Comparison of ENCODE assay signal across 11 cellular contexts in genomic region chr12:66196806-66197205, GRCh38.
DNase-seq lines count a peak whose midpoint lies in the region; ATAC-seq and TF ChIP-seq lines count a peak whose summit lies in the region.
"Had no signal": no experiment of that assay in that cellular context is flagged by ENCODE, and none has a peak within 500 bp of the region (broad histone marks: within the 10 kb centered on the region; RNA-seq: fewer than 3 reads in every experiment).

No MANE protein-coding gene starts in this region.

- peaks cover 15% of the 10 kb centered on the region for H3K36me3 Mint-ChIP-seq in T-helper 1 cell treated with Interleukin-12 subunit alpha and Interleukin-12 subunit beta and Interleukin-4 antibody, amounts not matched to agents 30 μg/mL and 1 μg/mL, for 36 hours (ENCODE audit: low read depth)

- H3K27ac ChIP-seq in coronary artery = no peak overlapping the region
- H3K27ac ChIP-seq: C4-2B, suprapubic skin had no signal

- H3K27ac Mint-ChIP-seq in T-helper 1 cell treated with Interleukin-12 subunit alpha and Interleukin-12 subunit beta and Interleukin-4 antibody, amounts not matched to agents 30 μg/mL and 1 μg/mL, for 36 hours = peak overlapping the region; percentile 70

- H3K4me3 ChIP-seq in coronary artery = no peak overlapping the region
- H3K4me3 ChIP-seq: adrenal gland, suprapubic skin had no signal

- ATAC-seq in HG02885 (IDR thresholded peaks at IDR 0.05; ENCODE audit: poor library complexity, unreplicated experiment) = peak; percentile 83

- H3K4me3 Mint-ChIP-seq in T-helper 1 cell treated with Interleukin-12 subunit alpha and Interleukin-12 subunit beta and Interleukin-4 antibody, amounts not matched to agents 30 μg/mL and 1 μg/mL, for 36 hours = peak overlapping the region; percentile 62

- peaks cover 24% of the 10 kb centered on the region for H3K4me1 Mint-ChIP-seq in T-helper 1 cell treated with Interleukin-12 subunit alpha and Interleukin-12 subunit beta and Interleukin-4 antibody, amounts not matched to agents 30 μg/mL and 1 μg/mL, for 36 hours (ENCODE audit: low read depth)

- H3K27me3 Mint-ChIP-seq in T-helper 1 cell treated with Interleukin-12 subunit alpha and Interleukin-12 subunit beta and Interleukin-4 antibody, amounts not matched to agents 30 μg/mL and 1 μg/mL, for 36 hours (ENCODE audit: low read depth) = peaks cover 3% of the 10 kb centered on the region

- peak; percentile 61 for DNase-seq in CD1c-positive myeloid dendritic cell (ENCODE audit: extremely low spot score)
- peak; percentile 23 for DNase-seq in GM19238 (ENCODE audit: insufficient read length, low spot score)
- DNase-seq in NCI-H1105 treated with DMSO at 0.1 percent for 48 hours (lab: John Stamatoyannopoulos, UW) = no peak
- DNase-seq in coronary artery (ENCODE audit: low spot score) = no peak
- DNase-seq in dedifferentiated amniotic fluid mesenchymal stem cell (ENCODE audit: extremely low spot score) = no peak
- no peak for DNase-seq in COR-L47 (lab: John Stamatoyannopoulos, UW)
- DNase-seq: adrenal gland had no signal

- H3K9me3 Mint-ChIP-seq in T-helper 1 cell treated with Interleukin-12 subunit alpha and Interleukin-12 subunit beta and Interleukin-4 antibody, amounts not matched to agents 30 μg/mL and 1 μg/mL, for 36 hours = peaks cover 12% of the 10 kb centered on the region

- TF ChIP-seq CTCF in coronary artery (IDR thresholded peaks at IDR 0.05) = no peak

Comparison
In these comparisons a context has a peak if more than half of its experiments do, and no peak if none do; other contexts are left out.
1. DNase-seq: peak in CD1c-positive myeloid dendritic cell (single experiment) and GM19238 (single experiment); none in NCI-H1105 treated with DMSO at 0.1 percent for 48 hours (single experiment), coronary artery (single experiment), dedifferentiated amniotic fluid mesenchymal stem cell (single experiment) and COR-L47 (single experiment).